ENCODE assay signal across 17 cellular contexts in genomic region chr4:6731301-6731641, GRCh38. TPM values are rescaled to one million over a fixed set of nuclear protein-coding genes. Genes with fewer than 3 reads are reported as not detected.
DNase-seq lines count a peak whose midpoint lies in the region; ATAC-seq, FAIRE-seq and TF ChIP-seq lines count a peak whose summit lies in the region.
"Had no signal": no experiment of that assay in that cellular context is flagged by ENCODE, and none has a peak within 500 bp of the region (broad histone marks: within the 10 kb centered on the region; RNA-seq: fewer than 3 reads in every experiment).

No MANE protein-coding gene starts in this region.

- no peaks in the 10 kb centered on the region for H3K9me3 Mint-ChIP-seq in activated T-cell treated with anti-CD3 and anti-CD28 coated beads, Interleukin-2, amount 50 U/mL, for 24 hours
- H3K9me3 Mint-ChIP-seq in astrocyte (ENCODE audit: unreplicated experiment), result peaks cover 2% of the 10 kb centered on the region
- peaks cover 23% of the 10 kb centered on the region for H3K9me3 Mint-ChIP-seq in glutamatergic neuron (ENCODE audit: unreplicated experiment)
- H3K9me3 Mint-ChIP-seq in activated CD8-positive, alpha-beta T cell treated with anti-CD3 and anti-CD28 coated beads, Interleukin-2, amount 10 ng/mL, durations not matched to agents 7 days and 5 days (ENCODE audit: insufficient read depth), result no peaks in the 10 kb centered on the region
- H3K9me3 Mint-ChIP-seq: CD4-positive, alpha-beta memory T cell had no signal

- no peaks in the 10 kb centered on the region for H3K79me2 ChIP-seq in astrocyte (ENCODE audit: insufficient read depth, low read length)

- no peak overlapping the region for H3K4me3 Mint-ChIP-seq in activated T-cell treated with anti-CD3 and anti-CD28 coated beads, Interleukin-2, amount 50 U/mL, for 24 hours
- H3K4me3 Mint-ChIP-seq in astrocyte (ENCODE audit: unreplicated experiment) (no peak overlapping the region), glutamatergic neuron (ENCODE audit: unreplicated experiment) (no peak overlapping the region)
- no peak overlapping the region for H3K4me3 Mint-ChIP-seq in activated CD8-positive, alpha-beta T cell treated with anti-CD3 and anti-CD28 coated beads, Interleukin-2, amount 10 ng/mL, durations not matched to agents 7 days and 5 days
- H3K4me3 Mint-ChIP-seq: CD4-positive, alpha-beta memory T cell had no signal

- FAIRE-seq in astrocyte (lab: Jason Lieb, UNC), result no peak

- H3K4me1 ChIP-seq in astrocyte (ENCODE audit: insufficient read depth, low read length) (peaks cover 19% of the 10 kb centered on the region), suprapubic skin (peaks cover 27% of the 10 kb centered on the region)

- POLR2A ChIA-PET in activated CD8-positive, alpha-beta T cell treated with anti-CD3 and anti-CD28 coated beads, Interleukin-2, amount 10 ng/mL, durations not matched to agents 7 days and 5 days (lab: Charles Lee), result no interaction called here

- no peaks in the 10 kb centered on the region for H3K36me3 Mint-ChIP-seq in activated T-cell treated with anti-CD3 and anti-CD28 coated beads, Interleukin-2, amount 50 U/mL, for 24 hours (ENCODE audit: low read depth)
- H3K36me3 Mint-ChIP-seq in astrocyte (ENCODE audit: low read depth, unreplicated experiment) (no peaks in the 10 kb centered on the region), glutamatergic neuron (ENCODE audit: unreplicated experiment) (no peaks in the 10 kb centered on the region)
- no peaks in the 10 kb centered on the region for H3K36me3 Mint-ChIP-seq in activated CD8-positive, alpha-beta T cell treated with anti-CD3 and anti-CD28 coated beads, Interleukin-2, amount 10 ng/mL, durations not matched to agents 7 days and 5 days (ENCODE audit: low read depth)
- H3K36me3 Mint-ChIP-seq: CD4-positive, alpha-beta memory T cell had no signal

- H3K27ac ChIP-seq in astrocyte (ENCODE audit: low read depth, low read length), result no peak overlapping the region
- H3K27ac ChIP-seq in suprapubic skin, result peak overlapping the region; percentile 73
- H3K27ac ChIP-seq: 22Rv1, Peyer's patch had no signal

- H3K4me3 ChIP-seq in astrocyte (ENCODE audit: insufficient read depth, low read depth, low read length) (no peak overlapping the region), suprapubic skin (no peak overlapping the region)
- H3K4me3 ChIP-seq: Peyer's patch had no signal

- no peaks in the 10 kb centered on the region for H3K9me3 ChIP-seq in astrocyte (ENCODE audit: insufficient read depth, low read depth, low read length)
- no peaks in the 10 kb centered on the region for H3K9me3 ChIP-seq in suprapubic skin
- H3K9me3 ChIP-seq: Peyer's patch had no signal

- peaks cover 5% of the 10 kb centered on the region for H3K4me1 Mint-ChIP-seq in activated T-cell treated with anti-CD3 and anti-CD28 coated beads, Interleukin-2, amount 50 U/mL, for 24 hours (ENCODE audit: low read depth)
- H3K4me1 Mint-ChIP-seq in astrocyte (ENCODE audit: low read depth, unreplicated experiment), result peaks cover 5% of the 10 kb centered on the region
- H3K4me1 Mint-ChIP-seq in glutamatergic neuron (ENCODE audit: low read depth, unreplicated experiment), result peaks cover 24% of the 10 kb centered on the region
- peaks cover 5% of the 10 kb centered on the region for H3K4me1 Mint-ChIP-seq in activated CD8-positive, alpha-beta T cell treated with anti-CD3 and anti-CD28 coated beads, Interleukin-2, amount 10 ng/mL, durations not matched to agents 7 days and 5 days (ENCODE audit: low read depth)

- WGBS in suprapubic skin, result 98% methylated on average over 5 of the region's 6 CpGs

- H3K27me3 ChIP-seq in astrocyte (ENCODE audit: insufficient read depth, low read length), result no peaks in the 10 kb centered on the region
- H3K27me3 ChIP-seq in suprapubic skin, result no peaks in the 10 kb centered on the region
- H3K27me3 ChIP-seq: Peyer's patch had no signal

- H3K27me3 Mint-ChIP-seq in activated T-cell treated with anti-CD3 and anti-CD28 coated beads, Interleukin-2, amount 50 U/mL, for 24 hours, result no peaks in the 10 kb centered on the region
- peaks cover 4% of the 10 kb centered on the region for H3K27me3 Mint-ChIP-seq in astrocyte (ENCODE audit: low read depth, unreplicated experiment)
- peaks cover 12% of the 10 kb centered on the region for H3K27me3 Mint-ChIP-seq in glutamatergic neuron (ENCODE audit: unreplicated experiment)
- H3K27me3 Mint-ChIP-seq in activated CD8-positive, alpha-beta T cell treated with anti-CD3 and anti-CD28 coated beads, Interleukin-2, amount 10 ng/mL, durations not matched to agents 7 days and 5 days (ENCODE audit: low read depth), result peaks cover 3% of the 10 kb centered on the region
- H3K27me3 Mint-ChIP-seq: CD4-positive, alpha-beta memory T cell had no signal

- H3K4me2 ChIP-seq in astrocyte (ENCODE audit: low read length), result no peak overlapping the region

- no peak for TF ChIP-seq EP300 in suprapubic skin (IDR thresholded peaks at IDR 0.05)

- no peak for TF ChIP-seq CTCF in astrocyte (IDR thresholded peaks at IDR 0.05; ENCODE audit: insufficient read depth, low read depth, low read length)
- TF ChIP-seq CTCF in glutamatergic neuron (IDR thresholded peaks at IDR 0.05; ENCODE audit: partially characterized antibody, unreplicated experiment), result no peak
- TF ChIP-seq CTCF in suprapubic skin (IDR thresholded peaks at IDR 0.05), result no peak

- H2AFZ ChIP-seq in astrocyte (ENCODE audit: low read depth, low read length), result no peak overlapping the region

- H3K36me3 ChIP-seq in astrocyte (ENCODE audit: insufficient read depth, low read length), result no peaks in the 10 kb centered on the region
- H3K36me3 ChIP-seq in suprapubic skin, result no peaks in the 10 kb centered on the region
- H3K36me3 ChIP-seq: Peyer's patch had no signal

- CTCF ChIA-PET in activated CD8-positive, alpha-beta T cell treated with anti-CD3 and anti-CD28 coated beads, Interleukin-2, amount 10 ng/mL, durations not matched to agents 7 days and 5 days (lab: Charles Lee), result interaction anchor here (1.1 to 1.5 kb wide), 2 partner anchors 11 to 142 kb away, joined by 3 to 4 read pairs; no protein-coding TSS in a partner anchor

- no peak overlapping the region for H3K27ac Mint-ChIP-seq in activated T-cell treated with anti-CD3 and anti-CD28 coated beads, Interleukin-2, amount 50 U/mL, for 24 hours
- peak overlapping the region; percentile 72 for H3K27ac Mint-ChIP-seq in astrocyte (ENCODE audit: unreplicated experiment)
- peak overlapping the region; percentile 97 for H3K27ac Mint-ChIP-seq in glutamatergic neuron (ENCODE audit: unreplicated experiment)
- H3K27ac Mint-ChIP-seq in activated CD8-positive, alpha-beta T cell treated with anti-CD3 and anti-CD28 coated beads, Interleukin-2, amount 10 ng/mL, durations not matched to agents 7 days and 5 days, result no peak overlapping the region
- H3K27ac Mint-ChIP-seq: CD4-positive, alpha-beta memory T cell had no signal

- H4K20me1 ChIP-seq in astrocyte (ENCODE audit: insufficient read depth, low read length), result no peaks in the 10 kb centered on the region

- ATAC-seq in activated CD8-positive, alpha-beta T cell treated with anti-CD3 and anti-CD28 coated beads, Interleukin-2, amount 10 ng/mL, durations not matched to agents 7 days and 5 days, result no peak

- TF ChIP-seq POLR2A in suprapubic skin (IDR thresholded peaks at IDR 0.05), result no peak

- peak; percentile 5 for DNase-seq in activated T-cell treated with anti-CD3 and anti-CD28 coated beads, Interleukin-2, amount 50 U/mL, for 24 hours
- DNase-seq in activated T-cell treated with anti-CD3 and anti-CD28 coated beads, Interleukin-2, amount 50 U/mL, for 48 hours, result no peak
- no peak for DNase-seq in astrocyte (ENCODE audit: low read depth)
- DNase-seq in glutamatergic neuron, result no peak
- peak in 1 of 2 donors; percentile 52 for DNase-seq in suprapubic skin (ENCODE audit: low spot score in 2 of 2)
- DNase-seq in NCI-H1930 (lab: John Stamatoyannopoulos, UW), result no peak
- DNase-seq in hypothalamus (lab: John Stamatoyannopoulos, UW), result no peak
- DNase-seq in activated CD8-positive, alpha-beta T cell treated with anti-CD3 and anti-CD28 coated beads, Interleukin-2, amount 10 ng/mL, durations not matched to agents 7 days and 5 days, result no peak
- DNase-seq: CD4-positive, alpha-beta memory T cell; HCEC 1CT; NCI-H1436; NCI-H2081; NCI-H2227 treated with DMSO at 0.1 percent for 48 hours; Right ventricle myocardium superior had no signal

- H3K9ac ChIP-seq in astrocyte (ENCODE audit: low read length), result no peak overlapping the region

RNA-seq across cellular contexts. Expression of gene BLOC1S4, which starts 15.3 kb away (rescaled TPM):
- total RNA-seq in astrocyte, result 20.9 and 21.2 TPM in 2 replicates
- total RNA-seq in glutamatergic neuron (ENCODE audit: unreplicated experiment), result 22.5 TPM
- total RNA-seq in suprapubic skin, result 10 to 100 TPM in 3 of 4 donors, 1 to 10 TPM in 1; 5.1 to 20.2 (median 14.8) TPM
- 10 to 100 TPM; 19.6 to 21.5 TPM for total RNA-seq in activated CD8-positive, alpha-beta T cell treated with anti-CD3 and anti-CD28 coated beads, Interleukin-2, amount 10 ng/mL, durations not matched to agents 7 days and 5 days

RNA-seq across cellular contexts. Expression of gene MRFAP1L1, which starts 21.6 kb away (rescaled TPM):
- total RNA-seq in astrocyte (33.2 and 36.8 TPM in 2 replicates), glutamatergic neuron (ENCODE audit: unreplicated experiment) (66.1 TPM), suprapubic skin (10 to 100 TPM; 40.6 to 63.4 (median 53.4) TPM)
- 10 to 100 TPM; 65.5 to 67.4 TPM for total RNA-seq in activated CD8-positive, alpha-beta T cell treated with anti-CD3 and anti-CD28 coated beads, Interleukin-2, amount 10 ng/mL, durations not matched to agents 7 days and 5 days

RNA-seq across cellular contexts. Expression of gene S100P, which starts 37.6 kb away (rescaled TPM):
- total RNA-seq in astrocyte (not detected in 2 replicates), glutamatergic neuron (ENCODE audit: unreplicated experiment) (not detected), suprapubic skin (10 to 100 TPM in 2 of 4 donors, 1 to 10 TPM in 2; 4.7 to 27.7 (median 9.3) TPM)
- total RNA-seq in activated CD8-positive, alpha-beta T cell treated with anti-CD3 and anti-CD28 coated beads, Interleukin-2, amount 10 ng/mL, durations not matched to agents 7 days and 5 days, result 1 to 10 TPM; 8.3 to 8.5 TPM
- total RNA-seq: HT1080, Right ventricle myocardium superior had no signal

RNA-seq across cellular contexts. Expression of gene KIAA0232, which starts 51.3 kb away (rescaled TPM):
- total RNA-seq in astrocyte, result 25.0 and 27.6 TPM in 2 replicates
- 64.4 TPM for total RNA-seq in glutamatergic neuron (ENCODE audit: unreplicated experiment)
- 10 to 100 TPM; 27.6 to 34.1 (median 32.7) TPM for total RNA-seq in suprapubic skin
- total RNA-seq in activated CD8-positive, alpha-beta T cell treated with anti-CD3 and anti-CD28 coated beads, Interleukin-2, amount 10 ng/mL, durations not matched to agents 7 days and 5 days, result 10 to 100 TPM; 18.4 to 19.5 TPM

Comparison
In these comparisons a context has a peak if more than half of its experiments do, and no peak if none do; other contexts are left out.
1. H3K27ac Mint-ChIP-seq: peak in astrocyte (single experiment) and glutamatergic neuron (single experiment); none in activated T-cell treated with anti-CD3 and anti-CD28 coated beads, Interleukin-2, amount 50 U/mL, for 24 hours (single experiment) and activated CD8-positive, alpha-beta T cell treated with anti-CD3 and anti-CD28 coated beads, Interleukin-2, amount 10 ng/mL, durations not matched to agents 7 days and 5 days (single experiment).